In the genomic region with DNA sequence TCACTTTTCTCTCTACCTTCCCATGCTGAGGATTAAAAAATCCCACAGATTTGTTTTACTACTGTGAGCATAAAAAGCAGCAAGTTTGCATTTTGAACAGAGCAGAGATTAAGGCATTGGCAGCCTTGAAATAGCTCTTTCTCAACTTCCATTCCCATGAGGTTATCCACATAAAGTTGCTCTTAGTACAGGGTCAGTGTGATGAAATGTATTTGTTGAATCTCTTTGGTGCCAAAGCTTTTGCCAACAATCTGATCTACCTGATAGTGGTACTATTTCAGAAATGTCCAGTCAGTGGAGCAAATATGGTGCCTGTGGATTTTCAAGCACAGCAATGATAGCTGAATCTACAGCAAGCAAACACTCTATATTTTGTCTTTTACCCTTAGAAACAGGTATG, we compare ENCODE assay signal across 15 cellular contexts.
DNase-seq lines count a peak whose midpoint lies in the region; ATAC-seq and TF ChIP-seq lines count a peak whose summit lies in the region.
"Had no signal": no experiment of that assay in that cellular context is flagged by ENCODE, and none has a peak within 500 bp of the region (broad histone marks: within the 10 kb centered on the region; RNA-seq: fewer than 3 reads in every experiment).

No MANE protein-coding gene starts in this region.

- POLR2A ChIA-PET in IMR-90 (lab: Charles Lee; ENCODE audit: unreplicated experiment), result no interaction called here
- POLR2A ChIA-PET in naive thymus-derived CD4-positive, alpha-beta T cell (lab: Charles Lee), result no interaction called here

- H3K9me3 ChIP-seq in IMR-90 (ENCODE audit: control insufficient read depth, insufficient read depth, low read length), result no peaks in the 10 kb centered on the region
- H3K9me3 ChIP-seq in naive thymus-derived CD4-positive, alpha-beta T cell (ENCODE audit: control insufficient read depth in 2 of 3, low read length in 3 of 3), result no peaks in the 10 kb centered on the region

- DNase-seq in IMR-90, result peak; percentile 32
- DNase-seq in choroid plexus epithelial cell (ENCODE audit: low read depth), result peak; percentile 68
- no peak for DNase-seq in left ventricle myocardium superior
- DNase-seq in stromal cell of bone marrow (ENCODE audit: low read depth), result peak; percentile 51
- no peak for DNase-seq in naive thymus-derived CD4-positive, alpha-beta T cell
- no peak for DNase-seq in C1 segment of cervical spinal cord (lab: John Stamatoyannopoulos, UW)
- DNase-seq: activated CD4-positive, alpha-beta T cell treated with anti-CD3 and anti-CD28 coated beads, Interleukin-2, amount 50 U/mL, for 48 hours; activated naive CD8-positive, alpha-beta T cell treated with anti-CD3 and anti-CD28 coated beads, Interleukin-2, amount 10 ng/mL, durations not matched to agents 7 days and 5 days; activated T-cell treated with anti-CD3 and anti-CD28 coated beads, Interleukin-2, amount 50 U/mL, for 4 hours; cerebellar nuclear complex; endodermal cell; NCI-H1048; stimulated activated CD4-positive, alpha-beta T cell treated with anti-CD3 and anti-CD28 coated beads, Interleukin-2, amount 100 ng/mL, for 24 hours had no signal

- no peak overlapping the region for H3K4ac ChIP-seq in IMR-90 (ENCODE audit: low read depth, low read length)

- H3K23ac ChIP-seq in IMR-90 (ENCODE audit: low read depth, low read length), result no peak overlapping the region

- no peak overlapping the region for H3K4me2 ChIP-seq in IMR-90 (ENCODE audit: low read depth, low read length)

- no peak for TF ChIP-seq RAD21 in IMR-90 (IDR thresholded peaks at IDR 0.05; ENCODE audit: low read length)

- dilution Hi-C loops in IMR-90 (cut with HindIII; ENCODE audit: low sequenced_read_pairs, unreplicated experiment), result no loop called here

- TF ChIP-seq CTCF in IMR-90 (conservative IDR thresholded peaks at IDR 0.05; ENCODE audit: low read depth, low read length) (no peak), choroid plexus epithelial cell (conservative IDR thresholded peaks at IDR 0.05; ENCODE audit: low read depth, low read length) (no peak)

- peaks cover 3% of the 10 kb centered on the region for H3K4me1 ChIP-seq in IMR-90 (ENCODE audit: control insufficient read depth, insufficient read depth, low read length)
- no peaks in the 10 kb centered on the region for H3K4me1 ChIP-seq in naive thymus-derived CD4-positive, alpha-beta T cell (ENCODE audit: control insufficient read depth in 2 of 2, insufficient read depth in 2 of 2, low read length in 2 of 2)

- no peak overlapping the region for H4K91ac ChIP-seq in IMR-90 (ENCODE audit: insufficient read depth, low read depth, low read length)

- no peak overlapping the region for H2AK5ac ChIP-seq in IMR-90 (ENCODE audit: low read depth, low read length)

- H3K27ac Mint-ChIP-seq in naive thymus-derived CD4-positive, alpha-beta T cell, result no peak overlapping the region
- H3K27ac Mint-ChIP-seq: activated naive CD8-positive, alpha-beta T cell treated with anti-CD3 and anti-CD28 coated beads, Interleukin-2, amount 10 ng/mL, durations not matched to agents 7 days and 5 days; endodermal cell; mesothelial cell of epicardium had no signal

- no peaks in the 10 kb centered on the region for H3K4me1 Mint-ChIP-seq in naive thymus-derived CD4-positive, alpha-beta T cell
- H3K4me1 Mint-ChIP-seq: activated naive CD8-positive, alpha-beta T cell treated with anti-CD3 and anti-CD28 coated beads, Interleukin-2, amount 10 ng/mL, durations not matched to agents 7 days and 5 days had no signal

- peaks cover 0 to 10% (median 3%) of the 10 kb centered on the region in 11 donors for H3K9me3 Mint-ChIP-seq in naive thymus-derived CD4-positive, alpha-beta T cell
- H3K9me3 Mint-ChIP-seq: endodermal cell had no signal

- no peaks in the 10 kb centered on the region for H3K27me3 ChIP-seq in IMR-90 (ENCODE audit: control insufficient read depth, insufficient read depth, low read length)
- no peaks in the 10 kb centered on the region for H3K27me3 ChIP-seq in naive thymus-derived CD4-positive, alpha-beta T cell (ENCODE audit: control insufficient read depth in 2 of 2, insufficient read depth in 2 of 2, low read length in 2 of 2)

- no peaks in the 10 kb centered on the region for H4K20me1 ChIP-seq in IMR-90 (ENCODE audit: insufficient read depth, low read length)

- CTCF ChIA-PET in IMR-90 (lab: Yijun Ruan, JAX), result no interaction called here
- CTCF ChIA-PET in naive thymus-derived CD4-positive, alpha-beta T cell (lab: Charles Lee), result no interaction called here

- H4K8ac ChIP-seq in IMR-90 (ENCODE audit: low read depth in 2 of 2, low read length in 2 of 2), result no peak overlapping the region

- H3K9me1 ChIP-seq in IMR-90 (ENCODE audit: insufficient read depth, low read length), result no peaks in the 10 kb centered on the region

- no peak overlapping the region for H2BK20ac ChIP-seq in IMR-90 (ENCODE audit: low read depth, low read length)

- H3K4me3 ChIP-seq in IMR-90 (ENCODE audit: insufficient read depth, low read depth, low read length) (no peak overlapping the region), choroid plexus epithelial cell (ENCODE audit: low read depth, low read length) (no peak overlapping the region)
- no peak overlapping the region for H3K4me3 ChIP-seq in naive thymus-derived CD4-positive, alpha-beta T cell (ENCODE audit: low read length)

- H3K27me3 Mint-ChIP-seq in naive thymus-derived CD4-positive, alpha-beta T cell, result no peaks in the 10 kb centered on the region
- H3K27me3 Mint-ChIP-seq: activated naive CD8-positive, alpha-beta T cell treated with anti-CD3 and anti-CD28 coated beads, Interleukin-2, amount 10 ng/mL, durations not matched to agents 7 days and 5 days had no signal

- no peak overlapping the region for H3K9ac ChIP-seq in IMR-90 (ENCODE audit: low read depth, low read length)

- no peaks in the 10 kb centered on the region for H3K79me1 ChIP-seq in IMR-90 (ENCODE audit: low read depth in 1 of 2, low read length in 2 of 2)

- no peak overlapping the region for H3K14ac ChIP-seq in IMR-90 (replicated peaks; ENCODE audit: low read depth, low read length)

- H3K36me3 Mint-ChIP-seq in naive thymus-derived CD4-positive, alpha-beta T cell, result no peaks in the 10 kb centered on the region
- H3K36me3 Mint-ChIP-seq: activated naive CD8-positive, alpha-beta T cell treated with anti-CD3 and anti-CD28 coated beads, Interleukin-2, amount 10 ng/mL, durations not matched to agents 7 days and 5 days; mesothelial cell of epicardium had no signal

- H2AFZ ChIP-seq in IMR-90 (replicated peaks; ENCODE audit: low read length, poor library complexity), result no peak overlapping the region

- no peak overlapping the region for H2BK5ac ChIP-seq in IMR-90 (ENCODE audit: low read depth, low read length, poor library complexity, severe bottlenecking)

- TF ChIP-seq POLR2A in IMR-90 (IDR thresholded peaks at IDR 0.05; ENCODE audit: low read depth, low read length), result no peak

- no peak overlapping the region for H2BK120ac ChIP-seq in IMR-90 (ENCODE audit: low read depth, low read length)

- no peaks in the 10 kb centered on the region for H3K36me3 ChIP-seq in IMR-90 (ENCODE audit: control insufficient read depth, insufficient read depth, low read length)
- no peaks in the 10 kb centered on the region for H3K36me3 ChIP-seq in naive thymus-derived CD4-positive, alpha-beta T cell (ENCODE audit: control insufficient read depth in 2 of 3, insufficient read depth in 3 of 3, low read length in 3 of 3)

- H3K27ac ChIP-seq in IMR-90 (ENCODE audit: insufficient read depth, low read length), result no peak overlapping the region
- H3K27ac ChIP-seq in naive thymus-derived CD4-positive, alpha-beta T cell (ENCODE audit: low read depth, low read length), result no peak overlapping the region

- H2BK15ac ChIP-seq in IMR-90 (ENCODE audit: low read depth, low read length), result no peak overlapping the region

- ATAC-seq in IMR-90 (ENCODE audit: low read depth) (peak; percentile 53; the same call in 1 of the 2 replicates), left ventricle myocardium superior (peak; percentile 91), HG02571 (IDR thresholded peaks at IDR 0.05; ENCODE audit: unreplicated experiment) (no peak)
- ATAC-seq in naive thymus-derived CD4-positive, alpha-beta T cell, result no peak
- ATAC-seq: activated T-cell treated with anti-CD3 and anti-CD28 coated beads, Interleukin-2, amount 50 U/mL, for 4 hours had no signal

- intact Hi-C loops in IMR-90 (cut with micrococcal nuclease) (no loop called here), left ventricle myocardium superior (cut with micrococcal nuclease) (no loop called here)
- intact Hi-C loops in naive thymus-derived CD4-positive, alpha-beta T cell (cut with micrococcal nuclease), result no loop called here

- BruUV-seq in IMR-90 (replicated peaks; lab: Mats Ljungman, UMichigan), result no TSS peak

- no peak overlapping the region for H2AK9ac ChIP-seq in IMR-90 (replicated peaks; ENCODE audit: low read depth, low read length, poor library complexity)

- in situ Hi-C loops in IMR-90 (cut with MboI; ENCODE audit: low sequenced_read_pairs), result no loop called here

- no peak overlapping the region for H3K18ac ChIP-seq in IMR-90 (ENCODE audit: low read depth, low read length)

- H4K5ac ChIP-seq in IMR-90 (ENCODE audit: low read depth, low read length), result no peak overlapping the region

- no peak overlapping the region for H3K56ac ChIP-seq in IMR-90 (ENCODE audit: extremely low read depth, insufficient read depth, low read length)

- no peak overlapping the region for H3K4me3 Mint-ChIP-seq in naive thymus-derived CD4-positive, alpha-beta T cell
- H3K4me3 Mint-ChIP-seq: activated naive CD8-positive, alpha-beta T cell treated with anti-CD3 and anti-CD28 coated beads, Interleukin-2, amount 10 ng/mL, durations not matched to agents 7 days and 5 days; activated T-cell treated with anti-CD3 and anti-CD28 coated beads, Interleukin-2, amount 50 U/mL, for 4 hours; endodermal cell; mesothelial cell of epicardium had no signal

TF ChIP-seq in IMR-90, 13 proteins besides CTCF, POLR2A, EP300 and RAD21 (continues in another document):
- TF ChIP-seq MAZ (IDR thresholded peaks at IDR 0.05; ENCODE audit: borderline replicate concordance, low read depth, low read length) (no peak), SMC3 (IDR thresholded peaks at IDR 0.05; ENCODE audit: low read depth, low read length) (no peak), NFE2L2 (IDR thresholded peaks at IDR 0.05; ENCODE audit: low read depth, low read length) (no peak), MAFK (IDR thresholded peaks at IDR 0.05; ENCODE audit: low read depth, low read length) (no peak), MXI1 (IDR thresholded peaks at IDR 0.05; ENCODE audit: borderline replicate concordance, low read depth, low read length) (no peak), CEBPB (IDR thresholded peaks at IDR 0.05; ENCODE audit: low read depth, low read length) (no peak), BHLHE40 (IDR thresholded peaks at IDR 0.05; ENCODE audit: low read depth, low read length) (no peak)
- TF ChIP-seq, protein P1, sequence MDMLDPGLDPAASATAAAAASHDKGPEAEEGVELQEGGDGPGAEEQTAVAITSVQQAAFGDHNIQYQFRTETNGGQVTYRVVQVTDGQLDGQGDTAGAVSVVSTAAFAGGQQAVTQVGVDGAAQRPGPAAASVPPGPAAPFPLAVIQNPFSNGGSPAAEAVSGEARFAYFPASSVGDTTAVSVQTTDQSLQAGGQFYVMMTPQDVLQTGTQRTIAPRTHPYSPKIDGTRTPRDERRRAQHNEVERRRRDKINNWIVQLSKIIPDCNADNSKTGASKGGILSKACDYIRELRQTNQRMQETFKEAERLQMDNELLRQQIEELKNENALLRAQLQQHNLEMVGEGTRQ (IDR thresholded peaks at IDR 0.05; ENCODE audit: low read depth, low read length), result no peak

Comparison
In these comparisons a context has a peak if more than half of its experiments do, and no peak if none do; other contexts are left out.
1. ATAC-seq: peak in IMR-90 (single experiment) and left ventricle myocardium superior (single experiment); none in HG02571 (single experiment) and naive thymus-derived CD4-positive, alpha-beta T cell (single experiment).
2. DNase-seq: peak in IMR-90 (single experiment), choroid plexus epithelial cell (single experiment) and stromal cell of bone marrow (single experiment); none in left ventricle myocardium superior (single experiment), naive thymus-derived CD4-positive, alpha-beta T cell (0 of 9) and C1 segment of cervical spinal cord (0 of 14).